ENCODE assay signal across 22 cellular contexts in genomic region chr18:24227976-24228660, GRCh38.
DNase-seq lines count a peak whose midpoint lies in the region; ATAC-seq and TF ChIP-seq lines count a peak whose summit lies in the region.
"Had no signal": no experiment of that assay in that cellular context is flagged by ENCODE, and none has a peak within 500 bp of the region (broad histone marks: within the 10 kb centered on the region; RNA-seq: fewer than 3 reads in every experiment).

No MANE protein-coding gene starts in this region.

- H3K4me1 Mint-ChIP-seq in GM23338 = peaks cover 36% of the 10 kb centered on the region
- H3K4me1 Mint-ChIP-seq: naive B cell; stimulated activated naive CD8-positive, alpha-beta T cell treated with anti-CD3 and anti-CD28 coated beads, Interleukin-15, amount 100 ng/mL, for 72 hours had no signal

- no peaks in the 10 kb centered on the region for H3K79me2 ChIP-seq in GM23338 (replicated peaks; ENCODE audit: insufficient read depth)

- no peak overlapping the region for H2AFZ ChIP-seq in GM23338

- H3K4me1 ChIP-seq in GM23338 (ENCODE audit: insufficient read depth) = peaks cover 10% of the 10 kb centered on the region
- H3K4me1 ChIP-seq in adrenal gland (replicated peaks in 1 of 2) = peaks cover 20 to 24% of the 10 kb centered on the region in 2 donors
- H3K4me1 ChIP-seq: colonic mucosa had no signal

- H3K36me3 ChIP-seq in GM23338 (ENCODE audit: insufficient read depth) (no peaks in the 10 kb centered on the region; the same call in 1 of the 2 replicates), adrenal gland (replicated peaks in 1 of 2) (no peaks in the 10 kb centered on the region)
- H3K36me3 ChIP-seq: colonic mucosa, gastrocnemius medialis had no signal

- H4K20me1 ChIP-seq in GM23338 (replicated peaks; ENCODE audit: insufficient read depth) = no peaks in the 10 kb centered on the region

- no peak overlapping the region for H3K4me2 ChIP-seq in GM23338

- H3K4me3 ChIP-seq in GM23338 = no peak overlapping the region
- no peak overlapping the region for H3K4me3 ChIP-seq in epithelial cell of esophagus (ENCODE audit: low read length)
- H3K4me3 ChIP-seq in skeletal muscle cell (ENCODE audit: low read depth, low read length) = no peak overlapping the region
- no peak overlapping the region for H3K4me3 ChIP-seq in adrenal gland
- H3K4me3 ChIP-seq: colonic mucosa, gastrocnemius medialis, SK-N-MC had no signal

- peak; percentile 24 for DNase-seq in GM23338 (ENCODE audit: low spot score)
- DNase-seq in RPMI7951 (ENCODE audit: low read depth) = peak; percentile 87
- DNase-seq in epithelial cell of esophagus (ENCODE audit: low read depth) = peak; percentile 65
- DNase-seq in skeletal muscle cell (ENCODE audit: low read depth) = peak; percentile 37
- DNase-seq in NCI-H526 (lab: John Stamatoyannopoulos, UW) = no peak
- DNase-seq in left cardiac atrium = no peak
- no peak for DNase-seq in adrenal gland
- DNase-seq: activated CD4-positive, CD25-positive, alpha-beta regulatory T cell; activated CD8-positive, alpha-beta memory T cell treated with anti-CD3 and anti-CD28 coated beads, Interleukin-2, amount 50 U/mL, for 4 hours; CD4-positive, alpha-beta memory T cell; colonic mucosa; gastrocnemius medialis; GDM1; islet precursor cell; naive B cell; NCI-H146; NCI-H69; right cardiac atrium; stimulated activated naive CD8-positive, alpha-beta T cell treated with anti-CD3 and anti-CD28 coated beads, Interleukin-15, amount 100 ng/mL, for 72 hours had no signal

- no peaks in the 10 kb centered on the region for H3K27me3 ChIP-seq in GM23338 (ENCODE audit: insufficient read depth)
- no peaks in the 10 kb centered on the region for H3K27me3 ChIP-seq in adrenal gland
- H3K27me3 ChIP-seq: colonic mucosa, gastrocnemius medialis had no signal

- ATAC-seq in GM23338 (peak; percentile 79), GM18868 (IDR thresholded peaks at IDR 0.05; ENCODE audit: unreplicated experiment) (no peak), left cardiac atrium (no peak)
- ATAC-seq: gastrocnemius medialis; right cardiac atrium; stimulated activated naive CD8-positive, alpha-beta T cell treated with anti-CD3 and anti-CD28 coated beads, Interleukin-15, amount 100 ng/mL, for 72 hours had no signal

- peak overlapping the region; percentile 27; the same call in 1 of the 2 replicates for H3K27ac Mint-ChIP-seq in GM23338
- H3K27ac Mint-ChIP-seq: activated naive CD8-positive, alpha-beta T cell; CD4-positive, alpha-beta memory T cell; stimulated activated naive CD8-positive, alpha-beta T cell treated with anti-CD3 and anti-CD28 coated beads, Interleukin-15, amount 100 ng/mL, for 72 hours had no signal

- intact Hi-C loops in left cardiac atrium (cut with DNase I) = no loop called here
- intact Hi-C loops in adrenal gland (cut with DNase I) = no loop called here

- no peaks in the 10 kb centered on the region for H3F3A ChIP-seq in GM23338 (replicated peaks; ENCODE audit: low read depth)

- no peaks in the 10 kb centered on the region for H3K9me3 ChIP-seq in adrenal gland (replicated peaks in 1 of 3)
- H3K9me3 ChIP-seq: colonic mucosa, gastrocnemius medialis had no signal

- no peak overlapping the region for H3K27ac ChIP-seq in GM23338 (ENCODE audit: low read depth)
- no peak overlapping the region for H3K27ac ChIP-seq in adrenal gland
- H3K27ac ChIP-seq: colonic mucosa, SK-N-MC had no signal

- no peak for TF ChIP-seq POLR2A in adrenal gland (IDR thresholded peaks at IDR 0.05)

- H3K27me3 Mint-ChIP-seq in GM23338 (ENCODE audit: insufficient read depth, low read depth, poor library complexity) = no peaks in the 10 kb centered on the region
- H3K27me3 Mint-ChIP-seq: stimulated activated naive CD8-positive, alpha-beta T cell treated with anti-CD3 and anti-CD28 coated beads, Interleukin-15, amount 100 ng/mL, for 72 hours had no signal

- H3K9me2 ChIP-seq in GM23338 (ENCODE audit: insufficient read depth) = no peaks in the 10 kb centered on the region

- no peaks in the 10 kb centered on the region for H3K9me3 Mint-ChIP-seq in GM23338
- H3K9me3 Mint-ChIP-seq: CD4-positive, alpha-beta memory T cell; naive B cell; stimulated activated naive CD8-positive, alpha-beta T cell treated with anti-CD3 and anti-CD28 coated beads, Interleukin-15, amount 100 ng/mL, for 72 hours had no signal

- no peak overlapping the region for H3K4me3 Mint-ChIP-seq in GM23338
- H3K4me3 Mint-ChIP-seq: activated naive CD8-positive, alpha-beta T cell; CD4-positive, alpha-beta memory T cell; naive B cell; stimulated activated naive CD8-positive, alpha-beta T cell treated with anti-CD3 and anti-CD28 coated beads, Interleukin-15, amount 100 ng/mL, for 72 hours had no signal

- WGBS in adrenal gland, 4 donors = 90 to 92% (median 90%) methylated on average over 12 of the region's 12 CpGs

- H3K36me3 Mint-ChIP-seq in GM23338 (ENCODE audit: low read depth) = peaks cover 3% of the 10 kb centered on the region; the same call in 2 of the 3 replicates
- H3K36me3 Mint-ChIP-seq: activated naive CD8-positive, alpha-beta T cell had no signal

- TF ChIP-seq CTCF in GM23338 (conservative IDR thresholded peaks at IDR 0.05; ENCODE audit: low read depth in 2 of 2) (peak; percentile 12; a peak in 1 of 4 replicates), epithelial cell of esophagus (IDR thresholded peaks at IDR 0.05; ENCODE audit: insufficient read depth, low read depth, low read length, missing control alignments) (no peak), adrenal gland (IDR thresholded peaks at IDR 0.05) (no peak)

TF ChIP-seq in GM23338, 12 proteins besides CTCF, POLR2A, EP300 and RAD21 (continues in another document):
- TF ChIP-seq ETS1 (IDR thresholded peaks at IDR 0.05) (no peak), ZNF114 (CRISPR knock-in tag; IDR thresholded peaks at IDR 0.05) (no peak), ZNF331 (CRISPR knock-in tag; IDR thresholded peaks at IDR 0.05; ENCODE audit: low read depth) (no peak), CREB1 (CRISPR knock-in tag; IDR thresholded peaks at IDR 0.05; ENCODE audit: low read depth) (no peak), STAT1 (IDR thresholded peaks at IDR 0.05; ENCODE audit: unreplicated experiment) (no peak), EZH2 (IDR thresholded peaks at IDR 0.05; ENCODE audit: low read depth, unreplicated experiment) (no peak), EZH2phosphoT487 (IDR thresholded peaks at IDR 0.05; ENCODE audit: unreplicated experiment) (no peak), JUNB (IDR thresholded peaks at IDR 0.05; ENCODE audit: unreplicated experiment) (no peak), POLR2AphosphoS5 (IDR thresholded peaks at IDR 0.05; ENCODE audit: low read depth) (no peak), REST (IDR thresholded peaks at IDR 0.05; ENCODE audit: unreplicated experiment) (no peak)

Comparison
In these comparisons a context has a peak if more than half of its experiments do, and no peak if none do; other contexts are left out.
1. DNase-seq: peak in GM23338 (single experiment), RPMI7951 (single experiment), epithelial cell of esophagus (single experiment) and skeletal muscle cell (single experiment); none in NCI-H526 (0 of 2), left cardiac atrium (single experiment) and adrenal gland (0 of 7).
2. CTCF ChIP-seq: peak in GM23338 (2 of 2); none in epithelial cell of esophagus (single experiment) and adrenal gland (0 of 6).